8 cellular contexts compared by ENCODE assay signal in the genomic region with DNA sequence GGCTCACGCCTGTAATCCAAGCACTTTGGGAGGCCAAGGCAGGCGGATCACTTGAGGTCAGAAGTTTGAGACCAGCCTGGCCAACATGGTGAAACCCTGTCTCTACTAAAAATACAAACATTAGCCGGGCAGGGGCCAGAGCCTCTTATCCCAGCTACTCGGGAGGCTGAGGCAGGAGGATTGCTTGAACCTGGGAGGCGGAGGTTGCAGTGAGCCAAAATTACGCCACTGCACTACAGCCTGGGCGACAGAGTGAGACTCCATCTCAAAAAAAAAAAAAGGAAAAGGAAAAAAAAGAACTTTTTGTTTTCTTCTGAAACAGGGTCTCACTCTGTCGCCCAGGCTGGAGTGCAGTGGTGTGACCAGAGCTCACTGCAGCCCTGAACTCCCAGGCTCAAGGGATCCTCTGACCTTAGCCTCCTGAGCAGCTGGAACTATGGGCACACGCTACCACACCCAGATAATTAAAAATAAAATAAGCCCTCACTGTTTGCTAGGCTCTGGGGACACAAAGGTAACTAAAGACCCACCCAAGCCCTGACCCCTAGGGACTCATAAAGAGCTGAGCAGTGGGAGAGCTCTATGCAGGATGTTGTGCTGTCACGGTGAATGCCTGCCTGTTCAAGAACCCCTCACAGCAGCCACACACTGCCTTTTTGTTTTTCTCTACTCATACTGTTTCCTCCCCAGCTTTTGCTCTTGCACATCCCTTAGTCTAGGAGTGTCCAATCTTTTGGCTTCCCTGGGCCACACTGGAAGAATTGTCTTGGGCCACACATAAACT. TPM values are rescaled to one million over a fixed set of nuclear protein-coding genes. Genes with fewer than 3 reads are reported as not detected.
DNase-seq lines count a peak whose midpoint lies in the region; ATAC-seq and TF ChIP-seq lines count a peak whose summit lies in the region.
"Not testable (repeated sequence)": the region's sequence is repeated elsewhere in the genome, so short reads cannot be mapped to it uniquely, and the experiment has no call there.

No MANE protein-coding gene starts in this region.

- TF ChIP-seq CTCF in OCI-LY7 (conservative IDR thresholded peaks at IDR 0.05; ENCODE audit: low read length); endodermal cell (conservative IDR thresholded peaks at IDR 0.05); neutrophil (IDR thresholded peaks at IDR 0.05); vagina (IDR thresholded peaks at IDR 0.05): not testable (repeated sequence)

- peaks cover 47% of the 10 kb centered on the region for H3K4me1 ChIP-seq in Karpas-422 (ENCODE audit: low read length)
- peaks cover 43% of the 10 kb centered on the region for H3K4me1 ChIP-seq in OCI-LY7 (ENCODE audit: insufficient read depth, low read length, poor library complexity, severe bottlenecking)
- H3K4me1 ChIP-seq in endodermal cell (ENCODE audit: control insufficient read depth, insufficient read depth, low read length): not testable (repeated sequence)
- peaks cover 55 to 56% of the 10 kb centered on the region in 2 experiments for H3K4me1 ChIP-seq in neutrophil (ENCODE audit: control insufficient read depth in 1 of 2, insufficient read depth in 1 of 2, low read depth in 1 of 2, low read length in 1 of 2)
- peaks cover 52% of the 10 kb centered on the region for H3K4me1 ChIP-seq in vagina

- H4K20me1 ChIP-seq in Karpas-422 (ENCODE audit: insufficient read depth, low read depth, low read length) (peaks cover 31% of the 10 kb centered on the region), OCI-LY7 (ENCODE audit: insufficient read depth, low read length) (peaks cover 18% of the 10 kb centered on the region)

- peaks cover 14 to 18% of the 10 kb centered on the region in 2 donors for H3K36me3 Mint-ChIP-seq in activated T-cell treated with anti-CD3 and anti-CD28 coated beads, Interleukin-2, amount 50 U/mL, for 72 hours (ENCODE audit: insufficient read depth in 2 of 2)
- peaks cover 18% of the 10 kb centered on the region for H3K36me3 Mint-ChIP-seq in endodermal cell (ENCODE audit: low read depth)

- intact Hi-C loops in OCI-LY7 (cut with micrococcal nuclease; ENCODE audit: unreplicated experiment); vagina (cut with DNase I): not testable (repeated sequence)

- H3K4me3 Mint-ChIP-seq in activated T-cell treated with anti-CD3 and anti-CD28 coated beads, Interleukin-2, amount 50 U/mL, for 72 hours: peak overlapping the region; percentile 94 to 100
- H3K4me3 Mint-ChIP-seq in endodermal cell: peak overlapping the region; percentile 99

- POLR2A ChIA-PET in OCI-LY7 (lab: Charles Lee): interaction anchor here (0.6 to 1.9 kb wide), 3 partner anchors 41 to 849 kb away, joined by 3 to 7 read pairs (median 4); no protein-coding TSS in a partner anchor

- peak overlapping the region; percentile 89 for H3K27ac ChIP-seq in Karpas-422 (ENCODE audit: low read length)
- H3K27ac ChIP-seq in OCI-LY7 (ENCODE audit: low read depth, low read length, poor library complexity, severe bottlenecking): peak overlapping the region; percentile 76
- H3K27ac ChIP-seq in endodermal cell (ENCODE audit: low read depth, low read length): not testable (repeated sequence)
- peak overlapping the region; percentile 99 for H3K27ac ChIP-seq in neutrophil
- H3K27ac ChIP-seq in vagina: peak overlapping the region; percentile 73

- not testable (repeated sequence) for H3K9me3 Mint-ChIP-seq in activated T-cell treated with anti-CD3 and anti-CD28 coated beads, Interleukin-2, amount 50 U/mL, for 72 hours; endodermal cell

- H3K27me3 ChIP-seq in Karpas-422 (ENCODE audit: low read length); endodermal cell (ENCODE audit: control insufficient read depth, insufficient read depth, low read length, poor library complexity, severe bottlenecking); neutrophil; vagina: not testable (repeated sequence)

- not testable (repeated sequence) for H3K27me3 Mint-ChIP-seq in activated T-cell treated with anti-CD3 and anti-CD28 coated beads, Interleukin-2, amount 50 U/mL, for 72 hours (ENCODE audit: low read depth); endodermal cell (ENCODE audit: insufficient read depth)

- H3K9me2 ChIP-seq in Karpas-422 (replicated peaks; ENCODE audit: insufficient read depth, low read length); OCI-LY7 (ENCODE audit: insufficient read depth, low read length): not testable (repeated sequence)

- H3K79me2 ChIP-seq in Karpas-422 (ENCODE audit: low read length) (peaks cover 81% of the 10 kb centered on the region), OCI-LY7 (ENCODE audit: insufficient read depth, low read depth, low read length) (peaks cover 51% of the 10 kb centered on the region)

- CTCF ChIA-PET in OCI-LY7 (lab: Charles Lee; ENCODE audit: unreplicated experiment): not testable (repeated sequence)

- H3K36me3 ChIP-seq in Karpas-422 (ENCODE audit: insufficient read depth, low read length): peaks cover 22% of the 10 kb centered on the region; the same call in 1 of the 2 replicates
- peaks cover 50% of the 10 kb centered on the region for H3K36me3 ChIP-seq in OCI-LY7 (ENCODE audit: insufficient read depth, low read length)
- H3K36me3 ChIP-seq in endodermal cell (ENCODE audit: control insufficient read depth, insufficient read depth, low read length): peaks cover 11% of the 10 kb centered on the region
- peaks cover 33% of the 10 kb centered on the region for H3K36me3 ChIP-seq in neutrophil
- H3K36me3 ChIP-seq in vagina: peaks cover 0 to 11% of the 10 kb centered on the region in 2 donors

- not testable (repeated sequence) for TF ChIP-seq POLR2A in vagina (IDR thresholded peaks at IDR 0.05)

- 91 to 96% methylated on average over 5 to 10 of the region's 10 CpGs for WGBS in endodermal cell (ENCODE audit: insufficient coverage in 1 of 2, insufficient read length in 1 of 2), 2 experiments

- peak overlapping the region; percentile 97 for H3K9ac ChIP-seq in Karpas-422 (ENCODE audit: low read length)
- H3K9ac ChIP-seq in endodermal cell (ENCODE audit: extremely low read depth, low read length, poor library complexity, severe bottlenecking): not testable (repeated sequence)

- H3K4me3 ChIP-seq in Karpas-422 (ENCODE audit: low read length) (peak overlapping the region; percentile 92), OCI-LY7 (ENCODE audit: low read depth, low read length, poor library complexity, severe bottlenecking) (peak overlapping the region; percentile 96)
- not testable (repeated sequence) for H3K4me3 ChIP-seq in endodermal cell (ENCODE audit: low read length); neutrophil (ENCODE audit: low read depth in 1 of 2, low read length in 1 of 2); vagina

- H2AFZ ChIP-seq in Karpas-422 (ENCODE audit: low read length); OCI-LY7 (ENCODE audit: low read length): not testable (repeated sequence)

- BruUV-seq in OCI-LY7 (replicated peaks; lab: Mats Ljungman, UMichigan): not testable (repeated sequence)

- H3K4me1 Mint-ChIP-seq in activated T-cell treated with anti-CD3 and anti-CD28 coated beads, Interleukin-2, amount 50 U/mL, for 72 hours (ENCODE audit: low read depth): peaks cover 39% of the 10 kb centered on the region
- peaks cover 21% of the 10 kb centered on the region for H3K4me1 Mint-ChIP-seq in endodermal cell

- H3K27ac Mint-ChIP-seq in activated T-cell treated with anti-CD3 and anti-CD28 coated beads, Interleukin-2, amount 50 U/mL, for 72 hours; endodermal cell: not testable (repeated sequence)

- DNase-seq in D341Med (ENCODE audit: low spot score) (peak; percentile 54), Karpas-422 (peak; percentile 88), OCI-LY7 (ENCODE audit: low spot score) (peak; percentile 89), left kidney (ENCODE audit: low read depth, low spot score) (peak; percentile 35)
- not testable (repeated sequence) for DNase-seq in activated T-cell treated with anti-CD3 and anti-CD28 coated beads, Interleukin-2, amount 50 U/mL, for 72 hours; endodermal cell; vagina (ENCODE audit: extremely low spot score in 2 of 2)

- not testable (repeated sequence) for H3K9me3 ChIP-seq in Karpas-422 (ENCODE audit: low read length); OCI-LY7 (ENCODE audit: low read length); endodermal cell (ENCODE audit: control insufficient read depth, low read length); neutrophil; vagina

- ATAC-seq in activated T-cell treated with anti-CD3 and anti-CD28 coated beads, Interleukin-2, amount 50 U/mL, for 72 hours (replicated peaks in 1 of 2): not testable (repeated sequence)

- H3K4me2 ChIP-seq in Karpas-422 (ENCODE audit: low read depth, low read length, poor library complexity, severe bottlenecking) (peak overlapping the region; percentile 87), OCI-LY7 (ENCODE audit: low read length) (peak overlapping the region; percentile 80)

RNA-seq across cellular contexts. Expression of a gene that starts 2.2 kb away (rescaled TPM):
- total RNA-seq in Karpas-422 (2014; rRNA removed; shearing (Covaris generic); ENCODE audit: low replicate concordance): 116 and 144 TPM in 2 replicates
- total RNA-seq in OCI-LY7 (2014; rRNA removed; shearing (Covaris generic)): 80.4 and 144 TPM in 2 replicates
- 114 and 129 TPM in 2 replicates for total RNA-seq in OCI-LY7 (2022)
- 10 to 100 TPM; 96.4 to 98.2 TPM for total RNA-seq in activated T-cell treated with anti-CD3 and anti-CD28 coated beads, Interleukin-2, amount 50 U/mL, for 72 hours
- total RNA-seq in endodermal cell: 10 to 100 TPM; 64.7 to 73.6 TPM
- 38.1 TPM for polyA plus RNA-seq in endodermal cell (2013, experiment 1 of 2)
- 44.2 TPM for polyA plus RNA-seq in endodermal cell (2013, experiment 2 of 2)
- 81.8 TPM for total RNA-seq in vagina

RNA-seq across cellular contexts. Expression of a gene that starts 3.1 kb away (rescaled TPM):
- 217 and 263 TPM in 2 replicates for total RNA-seq in Karpas-422 (2014; rRNA removed; shearing (Covaris generic); ENCODE audit: low replicate concordance)
- total RNA-seq in OCI-LY7 (2014; rRNA removed; shearing (Covaris generic)): 264 and 278 TPM in 2 replicates
- total RNA-seq in OCI-LY7 (2022): 153 and 166 TPM in 2 replicates
- total RNA-seq in activated T-cell treated with anti-CD3 and anti-CD28 coated beads, Interleukin-2, amount 50 U/mL, for 72 hours: 10 to 100 TPM; 69.3 to 76.5 TPM
- total RNA-seq in endodermal cell: 100 to 1,000 TPM; 158 to 180 TPM
- polyA plus RNA-seq in endodermal cell (2013, experiment 1 of 2): 174 TPM
- 166 TPM for polyA plus RNA-seq in endodermal cell (2013, experiment 2 of 2)
- 125 TPM for total RNA-seq in vagina

RNA-seq across cellular contexts. Expression of a gene that starts 40.2 kb away (rescaled TPM):
- 3.6 and 6.9 TPM in 2 replicates for total RNA-seq in Karpas-422 (2014; rRNA removed; shearing (Covaris generic); ENCODE audit: low replicate concordance)
- total RNA-seq in OCI-LY7 (2014; rRNA removed; shearing (Covaris generic)): not detected in 2 replicates
- total RNA-seq in OCI-LY7 (2022): not detected in 2 replicates
- total RNA-seq in activated T-cell treated with anti-CD3 and anti-CD28 coated beads, Interleukin-2, amount 50 U/mL, for 72 hours: 1 to 10 TPM; 1.2 to 2.0 TPM
- 10 to 100 TPM; 27.4 to 31.2 TPM for total RNA-seq in endodermal cell
- 30.7 TPM for polyA plus RNA-seq in endodermal cell (2013, experiment 1 of 2)
- polyA plus RNA-seq in endodermal cell (2013, experiment 2 of 2): 24.6 TPM
- 17.9 TPM for total RNA-seq in vagina

RNA-seq across cellular contexts. Expression of a gene that starts 50.3 kb away (rescaled TPM):
- total RNA-seq in Karpas-422 (2014; rRNA removed; shearing (Covaris generic); ENCODE audit: low replicate concordance): 28.6 and 36.4 TPM in 2 replicates
- 5.8 and 14.0 TPM in 2 replicates for total RNA-seq in OCI-LY7 (2014; rRNA removed; shearing (Covaris generic))
- total RNA-seq in OCI-LY7 (2022) (4.0 and 5.1 TPM in 2 replicates), endodermal cell (10 to 100 TPM; 22.4 to 52.8 TPM), vagina (4.9 TPM)
- 10 to 100 TPM; 34.4 to 47.6 TPM for total RNA-seq in activated T-cell treated with anti-CD3 and anti-CD28 coated beads, Interleukin-2, amount 50 U/mL, for 72 hours
- 6.2 TPM for polyA plus RNA-seq in endodermal cell (2013, experiment 1 of 2)
- 6.4 TPM for polyA plus RNA-seq in endodermal cell (2013, experiment 2 of 2)

RNA-seq across cellular contexts. Expression of a gene that starts 57.6 kb away (rescaled TPM):
- 0.19 and 1.3 TPM in 2 replicates for total RNA-seq in Karpas-422 (2014; rRNA removed; shearing (Covaris generic); ENCODE audit: low replicate concordance)
- total RNA-seq in OCI-LY7 (2014; rRNA removed; shearing (Covaris generic)): 0.13 and 0.69 TPM in 2 replicates
- 0.70 and 0.85 TPM in 2 replicates for total RNA-seq in OCI-LY7 (2022)
- 1 to 10 TPM in 1 of 2 donors, under 1 TPM in 1; 0.26 to 1.2 TPM for total RNA-seq in activated T-cell treated with anti-CD3 and anti-CD28 coated beads, Interleukin-2, amount 50 U/mL, for 72 hours
- total RNA-seq in endodermal cell: under 1 TPM in 1 of 2 donors, not detected in 1; 0.40 TPM
- polyA plus RNA-seq in endodermal cell (2013, experiment 1 of 2): 0.14 TPM
- polyA plus RNA-seq in endodermal cell (2013, experiment 2 of 2): 0.33 TPM
- total RNA-seq in vagina: not detected
